Comparison of ENCODE assay signal across 11 cellular contexts in genomic region chr7:101132626-101133600, GRCh38. TPM values are rescaled to one million over a fixed set of nuclear protein-coding genes. Genes with fewer than 3 reads are reported as not detected.
"Had no signal": no experiment of that assay in that cellular context is flagged by ENCODE, and none has a peak within 500 bp of the region (broad histone marks: within the 10 kb centered on the region; RNA-seq: fewer than 3 reads in every experiment).

No MANE protein-coding gene starts in this region.

RNA-seq across cellular contexts. Expression of gene SERPINE1, which starts 6.0 kb away (rescaled TPM):
- polyA plus RNA-seq: naive thymus-derived CD4-positive, alpha-beta T cell had no signal

RNA-seq across cellular contexts. Expression of gene VGF, which starts 32.5 kb away (rescaled TPM):
- total RNA-seq: dermis microvascular lymphatic vessel endothelial cell, left ventricle myocardium inferior, subcutaneous adipose tissue had no signal
- polyA plus RNA-seq: naive thymus-derived CD4-positive, alpha-beta T cell had no signal

RNA-seq across cellular contexts. Expression of gene NAT16, which starts 47.2 kb away (rescaled TPM):
- total RNA-seq: activated CD4-positive, alpha-beta memory T cell treated with anti-CD3 and anti-CD28 coated beads, Interleukin-2, amount 10 ng/mL, durations not matched to agents 7 days and 5 days; dermis microvascular lymphatic vessel endothelial cell; fibroblast of villous mesenchyme; kidney epithelial cell; left ventricle myocardium inferior; mucosa of descending colon; naive thymus-derived CD4-positive, alpha-beta T cell; subcutaneous adipose tissue; tibial nerve; vagina had no signal
- polyA plus RNA-seq: adrenal gland; naive thymus-derived CD4-positive, alpha-beta T cell had no signal
